1 cellular context compared by ENCODE assay signal in the genomic region with DNA sequence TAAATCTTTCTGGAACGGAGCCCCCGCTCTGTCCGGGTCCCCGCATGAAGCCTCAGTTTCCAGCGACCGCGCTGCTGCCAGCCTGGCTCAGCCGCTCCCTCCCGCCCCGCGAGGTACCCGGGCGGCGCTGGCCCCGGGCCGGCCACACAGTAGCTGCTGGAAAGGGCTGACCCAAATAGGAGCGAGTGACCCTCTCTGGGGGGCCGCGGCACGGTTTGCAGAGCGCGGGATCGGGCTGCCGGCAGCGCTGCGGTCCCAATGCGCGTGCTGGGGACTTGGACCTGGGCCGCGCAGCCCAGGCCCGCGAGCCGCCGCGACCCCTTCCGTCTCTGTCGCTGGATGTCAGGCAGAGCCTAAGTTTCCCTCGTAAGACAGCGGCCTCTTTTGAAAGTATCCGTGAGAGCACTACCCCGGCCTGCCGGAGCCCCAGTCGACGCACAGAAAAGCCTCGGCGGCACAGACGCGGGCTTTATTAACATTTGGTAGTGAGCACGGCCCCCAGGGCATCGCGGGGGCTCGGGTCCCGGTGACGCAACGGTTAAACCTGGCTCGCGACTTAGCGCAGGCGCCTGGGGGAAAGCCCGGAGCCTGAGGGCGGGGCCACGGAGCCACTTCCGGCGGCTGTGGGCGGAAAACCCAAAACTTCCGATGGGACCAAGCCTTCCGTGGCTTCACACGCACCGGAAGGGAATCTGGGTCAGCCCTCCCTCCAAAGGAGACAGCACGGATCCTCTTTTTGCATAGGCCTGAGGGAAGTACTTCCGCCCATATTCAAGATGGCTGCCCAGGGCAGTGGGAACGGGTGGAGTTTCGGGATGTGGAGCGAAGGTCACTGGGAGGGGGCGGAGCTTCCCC.
TF ChIP-seq lines count a peak whose summit lies in the region.

No MANE protein-coding gene starts in this region.

TF ChIP-seq in HepG2, 621 proteins besides CTCF, POLR2A, EP300 and RAD21 (continues in another document):
- no peak for TF ChIP-seq MZF1 (CRISPR knock-in tag; IDR thresholded peaks at IDR 0.05; ENCODE audit: borderline replicate concordance)
- TF ChIP-seq, protein P1, sequence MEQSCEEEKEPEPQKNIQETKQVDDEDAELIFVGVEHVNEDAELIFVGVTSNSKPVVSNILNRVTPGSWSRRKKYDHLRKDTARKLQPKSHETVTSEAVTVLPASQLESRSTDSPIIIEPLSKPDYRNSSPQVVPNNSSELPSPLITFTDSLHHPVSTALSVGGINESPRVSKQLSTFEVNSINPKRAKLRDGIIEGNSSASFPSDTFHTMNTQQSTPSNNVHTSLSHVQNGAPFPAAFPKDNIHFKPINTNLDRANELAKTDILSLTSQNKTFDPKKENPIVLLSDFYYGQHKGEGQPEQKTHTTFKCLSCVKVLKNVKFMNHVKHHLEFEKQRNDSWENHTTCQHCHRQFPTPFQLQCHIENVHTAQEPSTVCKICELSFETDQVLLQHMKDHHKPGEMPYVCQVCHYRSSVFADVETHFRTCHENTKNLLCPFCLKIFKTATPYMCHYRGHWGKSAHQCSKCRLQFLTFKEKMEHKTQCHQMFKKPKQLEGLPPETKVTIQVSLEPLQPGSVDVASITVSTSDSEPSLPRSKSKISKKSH (CRISPR knock-in tag; IDR thresholded peaks at IDR 0.05; ENCODE audit: borderline replicate concordance), result no peak; the same call in 1 of the 2 replicates
- TF ChIP-seq MXI1 (IDR thresholded peaks at IDR 0.05; ENCODE audit: borderline replicate concordance, low read depth, low read length), result peak; percentile 39; the same call in 1 of the 3 replicates
- peak; percentile 62 for TF ChIP-seq PHF8 (CRISPR knock-in tag; IDR thresholded peaks at IDR 0.05)
- no peak for TF ChIP-seq ZNF83 (CRISPR knock-in tag; IDR thresholded peaks at IDR 0.05; ENCODE audit: borderline replicate concordance)
- TF ChIP-seq SRSF9 (IDR thresholded peaks at IDR 0.05; ENCODE audit: borderline replicate concordance, insufficient read depth, low read depth, low read length, poor library complexity, severe bottlenecking), result no peak
- peak; percentile 70; the same call in 1 of the 2 replicates for TF ChIP-seq ZNF768 (CRISPR knock-in tag; IDR thresholded peaks at IDR 0.05)
- peak; percentile 39; the same call in 1 of the 2 replicates for TF ChIP-seq PRDM15 (CRISPR knock-in tag; IDR thresholded peaks at IDR 0.05)
- peak; percentile 79; the same call in 1 of the 2 replicates for TF ChIP-seq IRF2 (CRISPR knock-in tag; IDR thresholded peaks at IDR 0.05)
- peak; percentile 99 for TF ChIP-seq ELF4 (CRISPR knock-in tag; IDR thresholded peaks at IDR 0.05; ENCODE audit: borderline replicate concordance)
- TF ChIP-seq, protein P2, sequence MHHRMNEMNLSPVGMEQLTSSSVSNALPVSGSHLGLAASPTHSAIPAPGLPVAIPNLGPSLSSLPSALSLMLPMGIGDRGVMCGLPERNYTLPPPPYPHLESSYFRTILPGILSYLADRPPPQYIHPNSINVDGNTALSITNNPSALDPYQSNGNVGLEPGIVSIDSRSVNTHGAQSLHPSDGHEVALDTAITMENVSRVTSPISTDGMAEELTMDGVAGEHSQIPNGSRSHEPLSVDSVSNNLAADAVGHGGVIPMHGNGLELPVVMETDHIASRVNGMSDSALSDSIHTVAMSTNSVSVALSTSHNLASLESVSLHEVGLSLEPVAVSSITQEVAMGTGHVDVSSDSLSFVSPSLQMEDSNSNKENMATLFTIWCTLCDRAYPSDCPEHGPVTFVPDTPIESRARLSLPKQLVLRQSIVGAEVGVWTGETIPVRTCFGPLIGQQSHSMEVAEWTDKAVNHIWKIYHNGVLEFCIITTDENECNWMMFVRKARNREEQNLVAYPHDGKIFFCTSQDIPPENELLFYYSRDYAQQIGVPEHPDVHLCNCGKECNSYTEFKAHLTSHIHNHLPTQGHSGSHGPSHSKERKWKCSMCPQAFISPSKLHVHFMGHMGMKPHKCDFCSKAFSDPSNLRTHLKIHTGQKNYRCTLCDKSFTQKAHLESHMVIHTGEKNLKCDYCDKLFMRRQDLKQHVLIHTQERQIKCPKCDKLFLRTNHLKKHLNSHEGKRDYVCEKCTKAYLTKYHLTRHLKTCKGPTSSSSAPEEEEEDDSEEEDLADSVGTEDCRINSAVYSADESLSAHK (CRISPR knock-in tag; IDR thresholded peaks at IDR 0.05; ENCODE audit: borderline replicate concordance), result no peak
- TF ChIP-seq HNF4G (IDR thresholded peaks at IDR 0.05; ENCODE audit: borderline replicate concordance, low read depth, low read length), result peak; percentile 75
- no peak for TF ChIP-seq HNF4G (CRISPR knock-in tag; IDR thresholded peaks at IDR 0.05; ENCODE audit: borderline replicate concordance, low read depth)
- TF ChIP-seq SOX5 (CRISPR knock-in tag; IDR thresholded peaks at IDR 0.05; ENCODE audit: borderline replicate concordance), result peak; percentile 40; the same call in 1 of the 2 replicates
- TF ChIP-seq, protein P3, sequence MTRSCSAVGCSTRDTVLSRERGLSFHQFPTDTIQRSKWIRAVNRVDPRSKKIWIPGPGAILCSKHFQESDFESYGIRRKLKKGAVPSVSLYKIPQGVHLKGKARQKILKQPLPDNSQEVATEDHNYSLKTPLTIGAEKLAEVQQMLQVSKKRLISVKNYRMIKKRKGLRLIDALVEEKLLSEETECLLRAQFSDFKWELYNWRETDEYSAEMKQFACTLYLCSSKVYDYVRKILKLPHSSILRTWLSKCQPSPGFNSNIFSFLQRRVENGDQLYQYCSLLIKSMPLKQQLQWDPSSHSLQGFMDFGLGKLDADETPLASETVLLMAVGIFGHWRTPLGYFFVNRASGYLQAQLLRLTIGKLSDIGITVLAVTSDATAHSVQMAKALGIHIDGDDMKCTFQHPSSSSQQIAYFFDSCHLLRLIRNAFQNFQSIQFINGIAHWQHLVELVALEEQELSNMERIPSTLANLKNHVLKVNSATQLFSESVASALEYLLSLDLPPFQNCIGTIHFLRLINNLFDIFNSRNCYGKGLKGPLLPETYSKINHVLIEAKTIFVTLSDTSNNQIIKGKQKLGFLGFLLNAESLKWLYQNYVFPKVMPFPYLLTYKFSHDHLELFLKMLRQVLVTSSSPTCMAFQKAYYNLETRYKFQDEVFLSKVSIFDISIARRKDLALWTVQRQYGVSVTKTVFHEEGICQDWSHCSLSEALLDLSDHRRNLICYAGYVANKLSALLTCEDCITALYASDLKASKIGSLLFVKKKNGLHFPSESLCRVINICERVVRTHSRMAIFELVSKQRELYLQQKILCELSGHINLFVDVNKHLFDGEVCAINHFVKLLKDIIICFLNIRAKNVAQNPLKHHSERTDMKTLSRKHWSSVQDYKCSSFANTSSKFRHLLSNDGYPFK (CRISPR knock-in tag; IDR thresholded peaks at IDR 0.05; ENCODE audit: borderline replicate concordance), result peak; percentile 93
- peak; percentile 95 for TF ChIP-seq HCFC1 (IDR thresholded peaks at IDR 0.05; ENCODE audit: low read depth, low read length)
- TF ChIP-seq GABPA (IDR thresholded peaks at IDR 0.05; ENCODE audit: low read depth, low read length), result peak; percentile 99
- peak; percentile 98 for TF ChIP-seq GABPA (CRISPR knock-in tag; IDR thresholded peaks at IDR 0.05; ENCODE audit: low read depth)
- TF ChIP-seq NONO (IDR thresholded peaks at IDR 0.05), result no peak
- peak; percentile 63 for TF ChIP-seq NONO (CRISPR knock-in tag; conservative IDR thresholded peaks at IDR 0.05)
- TF ChIP-seq HNRNPK (IDR thresholded peaks at IDR 0.05; ENCODE audit: low read depth, low read length, poor library complexity, severe bottlenecking), result no peak
- TF ChIP-seq KDM4B (CRISPR knock-in tag; IDR thresholded peaks at IDR 0.05), result peak; percentile 30
- peak; percentile 87; the same call in 1 of the 2 replicates for TF ChIP-seq ZNF33A (CRISPR knock-in tag; IDR thresholded peaks at IDR 0.05; ENCODE audit: borderline replicate concordance)
- peak; percentile 54; the same call in 1 of the 2 replicates for TF ChIP-seq ZNF747 (CRISPR knock-in tag; IDR thresholded peaks at IDR 0.05; ENCODE audit: borderline replicate concordance)
- TF ChIP-seq ARID4A (CRISPR knock-in tag; IDR thresholded peaks at IDR 0.05; ENCODE audit: borderline replicate concordance), result peak; percentile 79; the same call in 1 of the 2 replicates
- TF ChIP-seq, protein P4, sequence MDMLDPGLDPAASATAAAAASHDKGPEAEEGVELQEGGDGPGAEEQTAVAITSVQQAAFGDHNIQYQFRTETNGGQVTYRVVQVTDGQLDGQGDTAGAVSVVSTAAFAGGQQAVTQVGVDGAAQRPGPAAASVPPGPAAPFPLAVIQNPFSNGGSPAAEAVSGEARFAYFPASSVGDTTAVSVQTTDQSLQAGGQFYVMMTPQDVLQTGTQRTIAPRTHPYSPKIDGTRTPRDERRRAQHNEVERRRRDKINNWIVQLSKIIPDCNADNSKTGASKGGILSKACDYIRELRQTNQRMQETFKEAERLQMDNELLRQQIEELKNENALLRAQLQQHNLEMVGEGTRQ (IDR thresholded peaks at IDR 0.05; ENCODE audit: low read depth, low read length), result no peak
- TF ChIP-seq, protein P4 (CRISPR knock-in tag; IDR thresholded peaks at IDR 0.05; ENCODE audit: borderline replicate concordance), result peak; percentile 51; the same call in 1 of the 2 replicates
- TF ChIP-seq KLF16 (CRISPR knock-in tag; IDR thresholded peaks at IDR 0.05), result peak in 1 of 2 experiments; percentile 81; a peak in 2 of 4 replicates
- TF ChIP-seq, protein P5, sequence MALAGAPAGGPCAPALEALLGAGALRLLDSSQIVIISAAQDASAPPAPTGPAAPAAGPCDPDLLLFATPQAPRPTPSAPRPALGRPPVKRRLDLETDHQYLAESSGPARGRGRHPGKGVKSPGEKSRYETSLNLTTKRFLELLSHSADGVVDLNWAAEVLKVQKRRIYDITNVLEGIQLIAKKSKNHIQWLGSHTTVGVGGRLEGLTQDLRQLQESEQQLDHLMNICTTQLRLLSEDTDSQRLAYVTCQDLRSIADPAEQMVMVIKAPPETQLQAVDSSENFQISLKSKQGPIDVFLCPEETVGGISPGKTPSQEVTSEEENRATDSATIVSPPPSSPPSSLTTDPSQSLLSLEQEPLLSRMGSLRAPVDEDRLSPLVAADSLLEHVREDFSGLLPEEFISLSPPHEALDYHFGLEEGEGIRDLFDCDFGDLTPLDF (CRISPR knock-in tag; IDR thresholded peaks at IDR 0.05), result 0 out of 2 replicates have a peak, but pooled peaks have one; percentile 40
- peak; percentile 47; the same call in 1 of the 2 replicates for TF ChIP-seq ZNF558 (CRISPR knock-in tag; IDR thresholded peaks at IDR 0.05; ENCODE audit: borderline replicate concordance)
- TF ChIP-seq SETDB1 (CRISPR knock-in tag; IDR thresholded peaks at IDR 0.05; ENCODE audit: borderline replicate concordance), result no peak
